In genomic region chr1:229148743-229149142, GRCh38 we compare ENCODE assay signal across 15 cellular contexts.
"Had no signal": no experiment of that assay in that cellular context is flagged by ENCODE, and none has a peak within 500 bp of the region (broad histone marks: within the 10 kb centered on the region; RNA-seq: fewer than 3 reads in every experiment).

No MANE protein-coding gene starts in this region.

- H3K27me3 ChIP-seq: gastroesophageal sphincter, tibial nerve had no signal

- H3K27ac Mint-ChIP-seq: activated naive CD8-positive, alpha-beta T cell treated with anti-CD3 and anti-CD28 coated beads, Interleukin-2, amount 50 U/mL, for 24 hours; activated T-cell treated with anti-CD3 and anti-CD28 coated beads, Interleukin-2, amount 50 U/mL, for 72 hours; T-helper 17 cell had no signal

- H3K4me1 Mint-ChIP-seq: activated naive CD8-positive, alpha-beta T cell treated with anti-CD3 and anti-CD28 coated beads, Interleukin-2, amount 50 U/mL, for 24 hours had no signal

- H3K4me3 Mint-ChIP-seq: activated naive CD8-positive, alpha-beta T cell treated with anti-CD3 and anti-CD28 coated beads, Interleukin-2, amount 50 U/mL, for 24 hours; activated T-cell treated with anti-CD3 and anti-CD28 coated beads, Interleukin-2, amount 50 U/mL, for 72 hours; T-helper 17 cell had no signal

- H3K36me3 ChIP-seq: gastroesophageal sphincter, neutrophil, tibial nerve had no signal

- H3K9me3 ChIP-seq: gastroesophageal sphincter, neutrophil had no signal

- H3K27ac ChIP-seq: coronary artery, gastroesophageal sphincter, neutrophil, skin epidermis, tibial nerve had no signal

- ATAC-seq: activated CD4-positive, CD25-positive, alpha-beta regulatory T cell treated with anti-CD3 and anti-CD28 coated beads, Interleukin-2, amount 50 U/mL, for 24 hours; activated naive CD8-positive, alpha-beta T cell treated with anti-CD3 and anti-CD28 coated beads, Interleukin-2, amount 50 U/mL, for 24 hours; activated T-cell treated with anti-CD3 and anti-CD28 coated beads, Interleukin-2, amount 50 U/mL, for 72 hours; gastroesophageal sphincter; T-helper 17 cell had no signal

- DNase-seq: activated CD4-positive, alpha-beta T cell treated with anti-CD3 and anti-CD28 coated beads, Interleukin-2, amount 50 U/mL, for 48 hours; activated naive CD8-positive, alpha-beta T cell treated with anti-CD3 and anti-CD28 coated beads, Interleukin-2, amount 50 U/mL, for 24 hours; activated T-cell treated with anti-CD3 and anti-CD28 coated beads, Interleukin-2, amount 50 U/mL, for 72 hours; caudate nucleus; effector CD8-positive, alpha-beta T cell; kidney; T-helper 17 cell had no signal

- H3K4me3 ChIP-seq: coronary artery, gastroesophageal sphincter, skin epidermis, tibial nerve had no signal

- H3K9me3 Mint-ChIP-seq: activated naive CD8-positive, alpha-beta T cell treated with anti-CD3 and anti-CD28 coated beads, Interleukin-2, amount 50 U/mL, for 24 hours; activated T-cell treated with anti-CD3 and anti-CD28 coated beads, Interleukin-2, amount 50 U/mL, for 72 hours had no signal

- FAIRE-seq: astrocyte, kidney, TTC549 had no signal
